Comparison of ENCODE assay signal across 8 cellular contexts in genomic region chrX:55057691-55058249, GRCh38. TPM values are rescaled to one million over a fixed set of nuclear protein-coding genes. Genes with fewer than 3 reads are reported as not detected.
DNase-seq lines count a peak whose midpoint lies in the region; ATAC-seq and TF ChIP-seq lines count a peak whose summit lies in the region.

No MANE protein-coding gene starts in this region.

- H3K9me3 Mint-ChIP-seq in T-helper 1 cell treated with Interleukin-12 subunit alpha and Interleukin-12 subunit beta and Interleukin-4 antibody, amounts not matched to agents 30 μg/mL and 1 μg/mL, for 36 hours: no peaks in the 10 kb centered on the region
- H3K9me3 Mint-ChIP-seq in type B pancreatic cell: no peaks in the 10 kb centered on the region

- TF ChIP-seq CTCF in GM12864 (IDR thresholded peaks at IDR 0.05; ENCODE audit: low read depth, low read length, missing control alignments) (peak; percentile 66), coronary artery (IDR thresholded peaks at IDR 0.05) (peak; percentile 57), lung (IDR thresholded peaks at IDR 0.05; ENCODE audit: control extremely low read depth, extremely low read depth) (peak; percentile 70), type B pancreatic cell (conservative IDR thresholded peaks at IDR 0.05) (peak; percentile 87)

- 22 to 23% methylated on average over 5 of the region's 5 CpGs for WGBS in lung, 2 donors

- no peak overlapping the region for H3K27ac ChIP-seq in coronary artery
- no peak overlapping the region for H3K27ac ChIP-seq in lung (ENCODE audit: low read depth in 1 of 2, low read length in 1 of 2)

- no peaks in the 10 kb centered on the region for H3K4me1 ChIP-seq in lung (ENCODE audit: control insufficient read depth in 2 of 2, insufficient read depth in 2 of 2, low read length in 2 of 2)

- H3K9me3 ChIP-seq in lung (ENCODE audit: control insufficient read depth in 2 of 2, insufficient read depth in 1 of 2, low read length in 1 of 2): no peaks in the 10 kb centered on the region

- no peaks in the 10 kb centered on the region for H3K27me3 ChIP-seq in lung (ENCODE audit: control insufficient read depth, insufficient read depth)

- TF ChIP-seq EP300 in Ishikawa (IDR thresholded peaks at IDR 0.05; ENCODE audit: borderline replicate concordance): no peak

- peaks cover 9% of the 10 kb centered on the region for H3K4me1 Mint-ChIP-seq in T-helper 1 cell treated with Interleukin-12 subunit alpha and Interleukin-12 subunit beta and Interleukin-4 antibody, amounts not matched to agents 30 μg/mL and 1 μg/mL, for 36 hours (ENCODE audit: low read depth)
- H3K4me1 Mint-ChIP-seq in type B pancreatic cell (ENCODE audit: unreplicated experiment): peaks cover 3% of the 10 kb centered on the region

- no peaks in the 10 kb centered on the region for H3K36me3 Mint-ChIP-seq in T-helper 1 cell treated with Interleukin-12 subunit alpha and Interleukin-12 subunit beta and Interleukin-4 antibody, amounts not matched to agents 30 μg/mL and 1 μg/mL, for 36 hours (ENCODE audit: low read depth)
- H3K36me3 Mint-ChIP-seq in type B pancreatic cell: no peaks in the 10 kb centered on the region

- no peak overlapping the region for H3K4me3 ChIP-seq in GM12864 (ENCODE audit: low read depth, low read length)
- peak overlapping the region; percentile 46 for H3K4me3 ChIP-seq in coronary artery
- no peak overlapping the region for H3K4me3 ChIP-seq in lung

- H3K27ac Mint-ChIP-seq in T-helper 1 cell treated with Interleukin-12 subunit alpha and Interleukin-12 subunit beta and Interleukin-4 antibody, amounts not matched to agents 30 μg/mL and 1 μg/mL, for 36 hours: no peak overlapping the region
- no peak overlapping the region for H3K27ac Mint-ChIP-seq in type B pancreatic cell

- DNase-seq in AML-193 (lab: John Stamatoyannopoulos, UW): peak; percentile 3 to 27
- peak; percentile 4 for DNase-seq in GM12864 (ENCODE audit: low read depth)
- DNase-seq in coronary artery (ENCODE audit: low spot score): no peak
- no peak for DNase-seq in lung (ENCODE audit: low spot score)
- no peak for DNase-seq in type B pancreatic cell (ENCODE audit: extremely low spot score, unreplicated experiment)

- no peaks in the 10 kb centered on the region for H3K27me3 Mint-ChIP-seq in T-helper 1 cell treated with Interleukin-12 subunit alpha and Interleukin-12 subunit beta and Interleukin-4 antibody, amounts not matched to agents 30 μg/mL and 1 μg/mL, for 36 hours (ENCODE audit: low read depth)
- H3K27me3 Mint-ChIP-seq in type B pancreatic cell: no peaks in the 10 kb centered on the region

- peak; percentile 78 for TF ChIP-seq RAD21 in Ishikawa (IDR thresholded peaks at IDR 0.05; ENCODE audit: low read depth)

- ATAC-seq in lung (ENCODE audit: insufficient read depth, low FRiP score) (peak; percentile 77), HG03045 (IDR thresholded peaks at IDR 0.05; ENCODE audit: unreplicated experiment) (no peak)

- no peaks in the 10 kb centered on the region for H3K36me3 ChIP-seq in lung (ENCODE audit: control insufficient read depth in 2 of 2, insufficient read depth in 2 of 2, low read length in 2 of 2)

- H3K4me3 Mint-ChIP-seq in T-helper 1 cell treated with Interleukin-12 subunit alpha and Interleukin-12 subunit beta and Interleukin-4 antibody, amounts not matched to agents 30 μg/mL and 1 μg/mL, for 36 hours: peak overlapping the region; percentile 77
- H3K4me3 Mint-ChIP-seq in type B pancreatic cell: peak overlapping the region; percentile 69

TF ChIP-seq in Ishikawa, 13 proteins besides CTCF, POLR2A, EP300 and RAD21:
- no peak for TF ChIP-seq TCF12 (IDR thresholded peaks at IDR 0.05; ENCODE audit: low read depth)
- no peak for TF ChIP-seq YY1 (IDR thresholded peaks at IDR 0.05; ENCODE audit: low read depth)
- no peak for TF ChIP-seq FOXM1 (IDR thresholded peaks at IDR 0.05; ENCODE audit: borderline replicate concordance, low read depth)
- no peak for TF ChIP-seq USF1 (IDR thresholded peaks at IDR 0.05)
- TF ChIP-seq CREB1 (IDR thresholded peaks at IDR 0.05; ENCODE audit: low read depth): no peak
- TF ChIP-seq MAX (IDR thresholded peaks at IDR 0.05): no peak
- TF ChIP-seq ZBTB7A (IDR thresholded peaks at IDR 0.05; ENCODE audit: low read depth): no peak
- no peak for TF ChIP-seq REST (IDR thresholded peaks at IDR 0.05; ENCODE audit: low read depth)
- no peak for TF ChIP-seq TAF1 (IDR thresholded peaks at IDR 0.05; ENCODE audit: low read depth)
- no peak for TF ChIP-seq NFIC (IDR thresholded peaks at IDR 0.05)
- no peak for TF ChIP-seq TEAD4 (IDR thresholded peaks at IDR 0.05)
- no peak for TF ChIP-seq EGR1 (IDR thresholded peaks at IDR 0.05)
- no peak for TF ChIP-seq CEBPB (IDR thresholded peaks at IDR 0.05)
TF ChIP-seq in Ishikawa: peak in this region for 0.

RNA-seq across cellular contexts. Expression of gene PAGE2B, which starts 17.1 kb away (rescaled TPM):
- not detected for total RNA-seq in lung
- polyA plus RNA-seq in lung: under 1 TPM in 1 of 2 donors, not detected in 1; 0.37 TPM
- not detected in 2 replicates for total RNA-seq in type B pancreatic cell (ENCODE audit: low replicate concordance)

RNA-seq across cellular contexts. Expression of gene ALAS2, which starts 27.0 kb away (rescaled TPM):
- total RNA-seq in lung: 100 to 1,000 TPM in 1 of 2 donors, 1 to 10 TPM in 1; 2.8 to 111 TPM
- polyA plus RNA-seq in lung: under 1 TPM; 0.10 to 0.19 TPM
- not detected in 2 replicates for total RNA-seq in type B pancreatic cell (ENCODE audit: low replicate concordance)

RNA-seq across cellular contexts. Expression of gene PAGE2, which starts 31.0 kb away (rescaled TPM):
- total RNA-seq in lung (not detected), type B pancreatic cell (ENCODE audit: low replicate concordance) (not detected in 2 replicates)
- polyA plus RNA-seq in lung: not detected

RNA-seq across cellular contexts. Expression of gene APEX2, which starts 57.6 kb away (rescaled TPM):
- total RNA-seq in lung (10 to 100 TPM in 1 of 2 donors, 1 to 10 TPM in 1; 6.4 to 14.0 TPM), type B pancreatic cell (ENCODE audit: low replicate concordance) (17.1 and 24.3 TPM in 2 replicates)
- polyA plus RNA-seq in lung: 10 to 100 TPM in 1 of 2 donors, 1 to 10 TPM in 1; 6.2 to 15.4 TPM

Comparison
In these comparisons a context has a peak if more than half of its experiments do, and no peak if none do; other contexts are left out.
1. DNase-seq: peak in AML-193 (2 of 2) and GM12864 (single experiment); none in coronary artery (single experiment), lung (single experiment) and type B pancreatic cell (single experiment).
2. Peak in every context shown above with its lines, with median percentiles within 50 percentile points of each other: CTCF ChIP-seq.